1 cellular context compared by ENCODE assay signal in genomic region chr3:186746008-186746407, GRCh38.
TF ChIP-seq lines count a peak whose summit lies in the region.

No MANE protein-coding gene starts in this region.

TF ChIP-seq in K562, 482 proteins besides CTCF, POLR2A, EP300 and RAD21 (continued from another document):
- no peak for TF ChIP-seq ZNF318 (IDR thresholded peaks at IDR 0.05; ENCODE audit: borderline replicate concordance in 1 of 2, low read depth in 1 of 2)
- no peak for TF ChIP-seq ZNF384 (IDR thresholded peaks at IDR 0.05; ENCODE audit: low read depth, low read length)
- no peak for TF ChIP-seq CGGBP1 (CRISPR knock-in tag; IDR thresholded peaks at IDR 0.05)
- no peak for TF ChIP-seq ZEB2 (IDR thresholded peaks at IDR 0.05)
- peak; percentile 49; the same call in 1 of the 2 replicates for TF ChIP-seq ZBTB33 (CRISPR knock-in tag; IDR thresholded peaks at IDR 0.05)
- peak in 1 of 2 experiments; percentile 36 for TF ChIP-seq E2F6 (IDR thresholded peaks at IDR 0.05; ENCODE audit: borderline replicate concordance in 1 of 2, extremely low read depth in 1 of 2, insufficient read depth in 1 of 2, insufficient read length in 1 of 2, low read depth in 1 of 2, low read length in 1 of 2, poor library complexity in 1 of 2, severe bottlenecking in 1 of 2)
- no peak for TF ChIP-seq THRB (CRISPR knock-in tag; conservative IDR thresholded peaks at IDR 0.05)
- TF ChIP-seq TEAD1 (CRISPR knock-in tag; IDR thresholded peaks at IDR 0.05) = peak in 1 of 2 experiments; percentile 58; a peak in 1 of 4 replicates
